In the genomic region with DNA sequence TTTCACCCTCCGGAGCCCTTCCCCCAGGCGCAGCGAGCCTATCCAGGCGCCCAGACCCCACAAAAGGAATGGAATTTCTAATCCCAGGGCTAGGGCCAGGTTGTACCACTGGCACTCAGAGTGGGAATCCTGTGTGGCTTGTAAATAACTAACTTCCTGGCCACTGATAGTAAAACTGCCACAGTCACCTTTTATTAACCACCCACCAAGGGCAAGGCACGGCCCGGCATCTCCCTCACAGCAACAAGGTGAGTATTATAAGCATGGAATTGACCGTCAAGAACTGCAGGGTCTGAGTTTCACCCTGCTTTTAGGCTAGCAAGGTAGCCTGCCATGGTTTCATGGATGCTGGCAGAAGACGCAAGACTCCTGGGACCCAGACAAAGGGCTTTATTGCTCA, we compare ENCODE assay signal across 1 cellular context.
TF ChIP-seq lines count a peak whose summit lies in the region.

No MANE protein-coding gene starts in this region.

TF ChIP-seq in HepG2, 621 proteins besides CTCF, POLR2A, EP300 and RAD21 (continued from another document):
- TF ChIP-seq, protein P1, sequence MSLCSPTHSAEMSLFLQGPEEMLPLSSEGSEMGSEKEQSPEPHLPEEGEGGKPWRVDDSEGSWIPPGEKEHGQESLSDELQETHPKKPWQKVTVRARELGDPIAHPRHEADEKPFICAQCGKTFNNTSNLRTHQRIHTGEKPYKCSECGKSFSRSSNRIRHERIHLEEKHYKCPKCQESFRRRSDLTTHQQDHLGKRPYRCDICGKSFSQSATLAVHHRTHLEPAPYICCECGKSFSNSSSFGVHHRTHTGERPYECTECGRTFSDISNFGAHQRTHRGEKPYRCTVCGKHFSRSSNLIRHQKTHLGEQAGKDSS (CRISPR knock-in tag; IDR thresholded peaks at IDR 0.05; ENCODE audit: borderline replicate concordance, low read depth), result no peak
- TF ChIP-seq, protein P2, sequence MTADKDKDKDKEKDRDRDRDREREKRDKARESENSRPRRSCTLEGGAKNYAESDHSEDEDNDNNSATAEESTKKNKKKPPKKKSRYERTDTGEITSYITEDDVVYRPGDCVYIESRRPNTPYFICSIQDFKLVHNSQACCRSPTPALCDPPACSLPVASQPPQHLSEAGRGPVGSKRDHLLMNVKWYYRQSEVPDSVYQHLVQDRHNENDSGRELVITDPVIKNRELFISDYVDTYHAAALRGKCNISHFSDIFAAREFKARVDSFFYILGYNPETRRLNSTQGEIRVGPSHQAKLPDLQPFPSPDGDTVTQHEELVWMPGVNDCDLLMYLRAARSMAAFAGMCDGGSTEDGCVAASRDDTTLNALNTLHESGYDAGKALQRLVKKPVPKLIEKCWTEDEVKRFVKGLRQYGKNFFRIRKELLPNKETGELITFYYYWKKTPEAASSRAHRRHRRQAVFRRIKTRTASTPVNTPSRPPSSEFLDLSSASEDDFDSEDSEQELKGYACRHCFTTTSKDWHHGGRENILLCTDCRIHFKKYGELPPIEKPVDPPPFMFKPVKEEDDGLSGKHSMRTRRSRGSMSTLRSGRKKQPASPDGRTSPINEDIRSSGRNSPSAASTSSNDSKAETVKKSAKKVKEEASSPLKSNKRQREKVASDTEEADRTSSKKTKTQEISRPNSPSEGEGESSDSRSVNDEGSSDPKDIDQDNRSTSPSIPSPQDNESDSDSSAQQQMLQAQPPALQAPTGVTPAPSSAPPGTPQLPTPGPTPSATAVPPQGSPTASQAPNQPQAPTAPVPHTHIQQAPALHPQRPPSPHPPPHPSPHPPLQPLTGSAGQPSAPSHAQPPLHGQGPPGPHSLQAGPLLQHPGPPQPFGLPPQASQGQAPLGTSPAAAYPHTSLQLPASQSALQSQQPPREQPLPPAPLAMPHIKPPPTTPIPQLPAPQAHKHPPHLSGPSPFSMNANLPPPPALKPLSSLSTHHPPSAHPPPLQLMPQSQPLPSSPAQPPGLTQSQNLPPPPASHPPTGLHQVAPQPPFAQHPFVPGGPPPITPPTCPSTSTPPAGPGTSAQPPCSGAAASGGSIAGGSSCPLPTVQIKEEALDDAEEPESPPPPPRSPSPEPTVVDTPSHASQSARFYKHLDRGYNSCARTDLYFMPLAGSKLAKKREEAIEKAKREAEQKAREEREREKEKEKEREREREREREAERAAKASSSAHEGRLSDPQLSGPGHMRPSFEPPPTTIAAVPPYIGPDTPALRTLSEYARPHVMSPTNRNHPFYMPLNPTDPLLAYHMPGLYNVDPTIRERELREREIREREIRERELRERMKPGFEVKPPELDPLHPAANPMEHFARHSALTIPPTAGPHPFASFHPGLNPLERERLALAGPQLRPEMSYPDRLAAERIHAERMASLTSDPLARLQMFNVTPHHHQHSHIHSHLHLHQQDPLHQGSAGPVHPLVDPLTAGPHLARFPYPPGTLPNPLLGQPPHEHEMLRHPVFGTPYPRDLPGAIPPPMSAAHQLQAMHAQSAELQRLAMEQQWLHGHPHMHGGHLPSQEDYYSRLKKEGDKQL (CRISPR knock-in tag; IDR thresholded peaks at IDR 0.05; ENCODE audit: low read depth), result no peak
- TF ChIP-seq ZNF263 (CRISPR knock-in tag; IDR thresholded peaks at IDR 0.05), result no peak
- TF ChIP-seq, protein P3, sequence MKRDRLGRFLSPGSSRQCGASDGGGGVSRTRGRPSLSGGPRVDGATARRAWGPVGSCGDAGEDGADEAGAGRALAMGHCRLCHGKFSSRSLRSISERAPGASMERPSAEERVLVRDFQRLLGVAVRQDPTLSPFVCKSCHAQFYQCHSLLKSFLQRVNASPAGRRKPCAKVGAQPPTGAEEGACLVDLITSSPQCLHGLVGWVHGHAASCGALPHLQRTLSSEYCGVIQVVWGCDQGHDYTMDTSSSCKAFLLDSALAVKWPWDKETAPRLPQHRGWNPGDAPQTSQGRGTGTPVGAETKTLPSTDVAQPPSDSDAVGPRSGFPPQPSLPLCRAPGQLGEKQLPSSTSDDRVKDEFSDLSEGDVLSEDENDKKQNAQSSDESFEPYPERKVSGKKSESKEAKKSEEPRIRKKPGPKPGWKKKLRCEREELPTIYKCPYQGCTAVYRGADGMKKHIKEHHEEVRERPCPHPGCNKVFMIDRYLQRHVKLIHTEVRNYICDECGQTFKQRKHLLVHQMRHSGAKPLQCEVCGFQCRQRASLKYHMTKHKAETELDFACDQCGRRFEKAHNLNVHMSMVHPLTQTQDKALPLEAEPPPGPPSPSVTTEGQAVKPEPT (CRISPR knock-in tag; IDR thresholded peaks at IDR 0.05; ENCODE audit: low read depth), result no peak
- TF ChIP-seq ZNF143 (CRISPR knock-in tag; IDR thresholded peaks at IDR 0.05), result no peak
- TF ChIP-seq ZMYM3 (CRISPR knock-in tag; IDR thresholded peaks at IDR 0.05), result 0 out of 2 replicates have a peak, but pooled peaks have one; percentile 5
- TF ChIP-seq, protein P4, sequence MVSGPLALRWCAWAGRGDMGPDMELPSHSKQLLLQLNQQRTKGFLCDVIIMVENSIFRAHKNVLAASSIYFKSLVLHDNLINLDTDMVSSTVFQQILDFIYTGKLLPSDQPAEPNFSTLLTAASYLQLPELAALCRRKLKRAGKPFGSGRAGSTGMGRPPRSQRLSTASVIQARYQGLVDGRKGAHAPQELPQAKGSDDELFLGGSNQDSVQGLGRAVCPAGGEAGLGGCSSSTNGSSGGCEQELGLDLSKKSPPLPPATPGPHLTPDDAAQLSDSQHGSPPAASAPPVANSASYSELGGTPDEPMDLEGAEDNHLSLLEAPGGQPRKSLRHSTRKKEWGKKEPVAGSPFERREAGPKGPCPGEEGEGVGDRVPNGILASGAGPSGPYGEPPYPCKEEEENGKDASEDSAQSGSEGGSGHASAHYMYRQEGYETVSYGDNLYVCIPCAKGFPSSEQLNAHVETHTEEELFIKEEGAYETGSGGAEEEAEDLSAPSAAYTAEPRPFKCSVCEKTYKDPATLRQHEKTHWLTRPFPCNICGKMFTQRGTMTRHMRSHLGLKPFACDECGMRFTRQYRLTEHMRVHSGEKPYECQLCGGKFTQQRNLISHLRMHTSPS (CRISPR knock-in tag; IDR thresholded peaks at IDR 0.05; ENCODE audit: low read depth), result no peak
